ENCODE assay signal across 33 cellular contexts in genomic region chr13:41944229-41944628, GRCh38.
"Had no signal": no experiment of that assay in that cellular context is flagged by ENCODE, and none has a peak within 500 bp of the region (broad histone marks: within the 10 kb centered on the region; RNA-seq: fewer than 3 reads in every experiment).

No MANE protein-coding gene starts in this region.

- H3K27ac ChIP-seq: brain microvascular endothelial cell, left ventricle myocardium inferior, neutrophil, ovary, sigmoid colon, thyroid gland, upper lobe of left lung, WERI-Rb-1 had no signal

- H3K27me3 ChIP-seq: brain microvascular endothelial cell, neutrophil, ovary, sigmoid colon, stomach, thyroid gland, upper lobe of left lung had no signal

- H3K36me3 ChIP-seq: brain microvascular endothelial cell, neutrophil, ovary, prostate gland, WERI-Rb-1 had no signal

- DNase-seq: activated CD4-positive, alpha-beta T cell treated with anti-CD3 and anti-CD28 coated beads for 48 hours; activated CD4-positive, alpha-beta T cell treated with anti-CD3 and anti-CD28 coated beads, Interleukin-2, amount 50 U/mL, for 48 hours; activated CD8-positive, alpha-beta memory T cell treated with anti-CD3 and anti-CD28 coated beads for 24 hours; activated effector memory CD4-positive, alpha-beta T cell treated with Interleukin-2 at 50 U/mL for 16 hours; activated naive CD4-positive, alpha-beta T cell treated with anti-CD3 and anti-CD28 coated beads for 36 hours; activated naive CD8-positive, alpha-beta T cell treated with anti-CD3 and anti-CD28 coated beads for 36 hours; amniotic stem cell; brain microvascular endothelial cell; cortex of kidney; left ventricle myocardium inferior; mucosa of descending colon; nephron progenitor cell; ovary; retina; sigmoid colon; stimulated activated CD4-positive, alpha-beta T cell treated with anti-CD3 and anti-CD28 coated beads, Interleukin-15, amount 100 ng/mL, for 24 hours; stimulated activated CD4-positive, alpha-beta T cell treated with anti-CD3 and anti-CD28 coated beads, Interleukin-2, amount 100 ng/mL, for 24 hours; stimulated activated naive B cell treated with anti-CD40 and anti-IgM and Interleukin-4, amounts not matched to agents 10 μg/mL and 1 μg/mL and 100 μg/mL, for 72 hours; stomach; T-helper 9 cell; thyroid gland; upper lobe of left lung; WERI-Rb-1 had no signal

- H3K9me3 ChIP-seq: neutrophil, prostate gland, thyroid gland had no signal

- H3K4me3 ChIP-seq: left ventricle myocardium inferior, lung, mucosa of descending colon, ovary, prostate gland, sigmoid colon, smooth muscle cell, stomach, thyroid gland, upper lobe of left lung had no signal

- FAIRE-seq: astrocyte, frontal cortex, islet of Langerhans, TTC549 had no signal

- ATAC-seq: activated CD4-positive, CD25-positive, alpha-beta regulatory T cell treated with anti-CD3 and anti-CD28 coated beads, Interleukin-2, amount 50 U/mL, for 24 hours; esophagus mucosa; mucosa of descending colon; stimulated activated naive B cell treated with anti-CD40 and anti-IgM and Interleukin-4, amounts not matched to agents 10 μg/mL and 1 μg/mL and 100 μg/mL, for 72 hours had no signal

- H3K4me2 ChIP-seq: smooth muscle cell had no signal

- H3K4me1 ChIP-seq: prostate gland, upper lobe of left lung had no signal
